Comparison of ENCODE assay signal across 1 cellular context in the genomic region with DNA sequence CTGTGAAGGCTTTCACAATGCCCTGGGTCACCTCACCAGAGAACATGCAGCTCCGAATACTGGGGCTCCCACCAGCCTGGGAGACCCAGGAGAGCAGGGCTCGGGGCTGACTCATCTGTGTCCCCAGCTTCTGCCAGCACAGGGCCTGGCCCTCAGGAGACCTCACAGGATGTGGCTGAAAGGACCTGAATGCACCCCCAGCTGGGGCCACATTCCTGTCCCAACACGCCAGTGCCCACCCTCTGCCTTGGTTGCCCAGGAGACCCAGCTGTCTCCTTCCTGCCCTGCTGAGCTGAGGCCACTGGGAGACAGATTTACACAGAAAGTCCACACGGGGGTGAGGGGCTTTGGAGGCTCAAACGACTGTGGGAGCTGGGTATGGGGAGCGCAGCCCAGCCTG.
A peak's percentile ranks its signal among the peaks of the same experiment; 100 is the strongest.
TF ChIP-seq lines count a peak whose summit lies in the region.

No MANE protein-coding gene starts in this region.

TF ChIP-seq in H1, 55 proteins besides CTCF, POLR2A, EP300 and RAD21:
- TF ChIP-seq, protein P1, sequence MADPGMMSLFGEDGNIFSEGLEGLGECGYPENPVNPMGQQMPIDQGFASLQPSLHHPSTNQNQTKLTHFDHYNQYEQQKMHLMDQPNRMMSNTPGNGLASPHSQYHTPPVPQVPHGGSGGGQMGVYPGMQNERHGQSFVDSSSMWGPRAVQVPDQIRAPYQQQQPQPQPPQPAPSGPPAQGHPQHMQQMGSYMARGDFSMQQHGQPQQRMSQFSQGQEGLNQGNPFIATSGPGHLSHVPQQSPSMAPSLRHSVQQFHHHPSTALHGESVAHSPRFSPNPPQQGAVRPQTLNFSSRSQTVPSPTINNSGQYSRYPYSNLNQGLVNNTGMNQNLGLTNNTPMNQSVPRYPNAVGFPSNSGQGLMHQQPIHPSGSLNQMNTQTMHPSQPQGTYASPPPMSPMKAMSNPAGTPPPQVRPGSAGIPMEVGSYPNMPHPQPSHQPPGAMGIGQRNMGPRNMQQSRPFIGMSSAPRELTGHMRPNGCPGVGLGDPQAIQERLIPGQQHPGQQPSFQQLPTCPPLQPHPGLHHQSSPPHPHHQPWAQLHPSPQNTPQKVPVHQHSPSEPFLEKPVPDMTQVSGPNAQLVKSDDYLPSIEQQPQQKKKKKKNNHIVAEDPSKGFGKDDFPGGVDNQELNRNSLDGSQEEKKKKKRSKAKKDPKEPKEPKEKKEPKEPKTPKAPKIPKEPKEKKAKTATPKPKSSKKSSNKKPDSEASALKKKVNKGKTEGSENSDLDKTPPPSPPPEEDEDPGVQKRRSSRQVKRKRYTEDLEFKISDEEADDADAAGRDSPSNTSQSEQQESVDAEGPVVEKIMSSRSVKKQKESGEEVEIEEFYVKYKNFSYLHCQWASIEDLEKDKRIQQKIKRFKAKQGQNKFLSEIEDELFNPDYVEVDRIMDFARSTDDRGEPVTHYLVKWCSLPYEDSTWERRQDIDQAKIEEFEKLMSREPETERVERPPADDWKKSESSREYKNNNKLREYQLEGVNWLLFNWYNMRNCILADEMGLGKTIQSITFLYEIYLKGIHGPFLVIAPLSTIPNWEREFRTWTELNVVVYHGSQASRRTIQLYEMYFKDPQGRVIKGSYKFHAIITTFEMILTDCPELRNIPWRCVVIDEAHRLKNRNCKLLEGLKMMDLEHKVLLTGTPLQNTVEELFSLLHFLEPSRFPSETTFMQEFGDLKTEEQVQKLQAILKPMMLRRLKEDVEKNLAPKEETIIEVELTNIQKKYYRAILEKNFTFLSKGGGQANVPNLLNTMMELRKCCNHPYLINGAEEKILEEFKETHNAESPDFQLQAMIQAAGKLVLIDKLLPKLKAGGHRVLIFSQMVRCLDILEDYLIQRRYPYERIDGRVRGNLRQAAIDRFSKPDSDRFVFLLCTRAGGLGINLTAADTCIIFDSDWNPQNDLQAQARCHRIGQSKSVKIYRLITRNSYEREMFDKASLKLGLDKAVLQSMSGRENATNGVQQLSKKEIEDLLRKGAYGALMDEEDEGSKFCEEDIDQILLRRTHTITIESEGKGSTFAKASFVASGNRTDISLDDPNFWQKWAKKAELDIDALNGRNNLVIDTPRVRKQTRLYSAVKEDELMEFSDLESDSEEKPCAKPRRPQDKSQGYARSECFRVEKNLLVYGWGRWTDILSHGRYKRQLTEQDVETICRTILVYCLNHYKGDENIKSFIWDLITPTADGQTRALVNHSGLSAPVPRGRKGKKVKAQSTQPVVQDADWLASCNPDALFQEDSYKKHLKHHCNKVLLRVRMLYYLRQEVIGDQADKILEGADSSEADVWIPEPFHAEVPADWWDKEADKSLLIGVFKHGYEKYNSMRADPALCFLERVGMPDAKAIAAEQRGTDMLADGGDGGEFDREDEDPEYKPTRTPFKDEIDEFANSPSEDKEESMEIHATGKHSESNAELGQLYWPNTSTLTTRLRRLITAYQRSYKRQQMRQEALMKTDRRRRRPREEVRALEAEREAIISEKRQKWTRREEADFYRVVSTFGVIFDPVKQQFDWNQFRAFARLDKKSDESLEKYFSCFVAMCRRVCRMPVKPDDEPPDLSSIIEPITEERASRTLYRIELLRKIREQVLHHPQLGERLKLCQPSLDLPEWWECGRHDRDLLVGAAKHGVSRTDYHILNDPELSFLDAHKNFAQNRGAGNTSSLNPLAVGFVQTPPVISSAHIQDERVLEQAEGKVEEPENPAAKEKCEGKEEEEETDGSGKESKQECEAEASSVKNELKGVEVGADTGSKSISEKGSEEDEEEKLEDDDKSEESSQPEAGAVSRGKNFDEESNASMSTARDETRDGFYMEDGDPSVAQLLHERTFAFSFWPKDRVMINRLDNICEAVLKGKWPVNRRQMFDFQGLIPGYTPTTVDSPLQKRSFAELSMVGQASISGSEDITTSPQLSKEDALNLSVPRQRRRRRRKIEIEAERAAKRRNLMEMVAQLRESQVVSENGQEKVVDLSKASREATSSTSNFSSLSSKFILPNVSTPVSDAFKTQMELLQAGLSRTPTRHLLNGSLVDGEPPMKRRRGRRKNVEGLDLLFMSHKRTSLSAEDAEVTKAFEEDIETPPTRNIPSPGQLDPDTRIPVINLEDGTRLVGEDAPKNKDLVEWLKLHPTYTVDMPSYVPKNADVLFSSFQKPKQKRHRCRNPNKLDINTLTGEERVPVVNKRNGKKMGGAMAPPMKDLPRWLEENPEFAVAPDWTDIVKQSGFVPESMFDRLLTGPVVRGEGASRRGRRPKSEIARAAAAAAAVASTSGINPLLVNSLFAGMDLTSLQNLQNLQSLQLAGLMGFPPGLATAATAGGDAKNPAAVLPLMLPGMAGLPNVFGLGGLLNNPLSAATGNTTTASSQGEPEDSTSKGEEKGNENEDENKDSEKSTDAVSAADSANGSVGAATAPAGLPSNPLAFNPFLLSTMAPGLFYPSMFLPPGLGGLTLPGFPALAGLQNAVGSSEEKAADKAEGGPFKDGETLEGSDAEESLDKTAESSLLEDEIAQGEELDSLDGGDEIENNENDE (IDR thresholded peaks at IDR 0.05; ENCODE audit: insufficient replicate concordance, low read length): no peak
- TF ChIP-seq CREB1 (IDR thresholded peaks at IDR 0.05) (no peak), GABPA (IDR thresholded peaks at IDR 0.05; ENCODE audit: borderline replicate concordance, insufficient read depth, low read length) (no peak), NRF1 (IDR thresholded peaks at IDR 0.05; ENCODE audit: low read depth, low read length) (no peak), JUND (IDR thresholded peaks at IDR 0.05; ENCODE audit: low read length) (peak; percentile 64; the same call in 1 of the 2 replicates), POLR2AphosphoS5 (IDR thresholded peaks at IDR 0.05; ENCODE audit: low read depth, low read length) (no peak), CTBP2 (IDR thresholded peaks at IDR 0.05; ENCODE audit: borderline replicate concordance, insufficient read depth, insufficient read length, low read length) (no peak), TEAD4 (IDR thresholded peaks at IDR 0.05; ENCODE audit: low read depth, low read length) (peak; percentile 78), SP1 (IDR thresholded peaks at IDR 0.05; ENCODE audit: low read depth, low read length) (no peak), POU5F1 (IDR thresholded peaks at IDR 0.05; ENCODE audit: low read depth, low read length) (no peak), SIRT6 (IDR thresholded peaks at IDR 0.05; ENCODE audit: low read length) (no peak), FOSL1 (IDR thresholded peaks at IDR 0.05; ENCODE audit: insufficient read depth, low read depth, low read length) (no peak), TCF12 (IDR thresholded peaks at IDR 0.05; ENCODE audit: low read depth, low read length) (0 out of 2 replicates have a peak, but pooled peaks have one; percentile 30), YY1 (IDR thresholded peaks at IDR 0.05; ENCODE audit: low read depth, low read length) (no peak), SRF (IDR thresholded peaks at IDR 0.05; ENCODE audit: low read depth, low read length) (no peak), RBBP5 (IDR thresholded peaks at IDR 0.05; ENCODE audit: borderline replicate concordance, low read depth, low read length) (no peak), PHF8 (conservative IDR thresholded peaks at IDR 0.05; ENCODE audit: low read depth, low read length) (no peak), HDAC2 (IDR thresholded peaks at IDR 0.05; ENCODE audit: borderline replicate concordance in 1 of 2, low read depth in 2 of 2, low read length in 2 of 2) (0 out of 4 replicates have a peak, but pooled peaks of 1 of the 2 experiments have one; percentile 48), CBX5 (IDR thresholded peaks at IDR 0.05; ENCODE audit: low read depth, low read length) (no peak)
- TF ChIP-seq, protein P2, sequence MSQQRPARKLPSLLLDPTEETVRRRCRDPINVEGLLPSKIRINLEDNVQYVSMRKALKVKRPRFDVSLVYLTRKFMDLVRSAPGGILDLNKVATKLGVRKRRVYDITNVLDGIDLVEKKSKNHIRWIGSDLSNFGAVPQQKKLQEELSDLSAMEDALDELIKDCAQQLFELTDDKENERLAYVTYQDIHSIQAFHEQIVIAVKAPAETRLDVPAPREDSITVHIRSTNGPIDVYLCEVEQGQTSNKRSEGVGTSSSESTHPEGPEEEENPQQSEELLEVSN (IDR thresholded peaks at IDR 0.05): no peak
- TF ChIP-seq, protein P3, sequence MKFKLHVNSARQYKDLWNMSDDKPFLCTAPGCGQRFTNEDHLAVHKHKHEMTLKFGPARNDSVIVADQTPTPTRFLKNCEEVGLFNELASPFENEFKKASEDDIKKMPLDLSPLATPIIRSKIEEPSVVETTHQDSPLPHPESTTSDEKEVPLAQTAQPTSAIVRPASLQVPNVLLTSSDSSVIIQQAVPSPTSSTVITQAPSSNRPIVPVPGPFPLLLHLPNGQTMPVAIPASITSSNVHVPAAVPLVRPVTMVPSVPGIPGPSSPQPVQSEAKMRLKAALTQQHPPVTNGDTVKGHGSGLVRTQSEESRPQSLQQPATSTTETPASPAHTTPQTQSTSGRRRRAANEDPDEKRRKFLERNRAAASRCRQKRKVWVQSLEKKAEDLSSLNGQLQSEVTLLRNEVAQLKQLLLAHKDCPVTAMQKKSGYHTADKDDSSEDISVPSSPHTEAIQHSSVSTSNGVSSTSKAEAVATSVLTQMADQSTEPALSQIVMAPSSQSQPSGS (IDR thresholded peaks at IDR 0.05; ENCODE audit: low read length): no peak
